In genomic region chr3:135918600-135918999, GRCh38 we compare ENCODE assay signal across 9 cellular contexts. TPM values are rescaled to one million over a fixed set of nuclear protein-coding genes. Genes with fewer than 3 reads are reported as not detected.
DNase-seq lines count a peak whose midpoint lies in the region; TF ChIP-seq lines count a peak whose summit lies in the region.
"Had no signal": no experiment of that assay in that cellular context is flagged by ENCODE, and none has a peak within 500 bp of the region (broad histone marks: within the 10 kb centered on the region; RNA-seq: fewer than 3 reads in every experiment).

No MANE protein-coding gene starts in this region.

- H3K4me2 ChIP-seq in SK-N-SH = no peak overlapping the region

- no peak overlapping the region for H3K4me3 Mint-ChIP-seq in activated CD4-positive, alpha-beta memory T cell treated with anti-CD3 and anti-CD28 coated beads for 36 hours
- H3K4me3 Mint-ChIP-seq: activated B cell treated with CpG ODN at 0.5 μM for 24 hours had no signal

- H3K9me3 Mint-ChIP-seq in activated CD4-positive, alpha-beta memory T cell treated with anti-CD3 and anti-CD28 coated beads for 36 hours = no peaks in the 10 kb centered on the region
- H3K9me3 Mint-ChIP-seq: activated B cell treated with CpG ODN at 0.5 μM for 24 hours had no signal

- TF ChIP-seq CTCF in GM12874 (IDR thresholded peaks at IDR 0.05; ENCODE audit: insufficient read depth, low read depth, low read length) (0 out of 2 replicates have a peak, but pooled peaks have one; percentile 1), SK-N-SH (IDR thresholded peaks at IDR 0.05) (peak; percentile 67), foreskin fibroblast (IDR thresholded peaks at IDR 0.05; ENCODE audit: low read depth, low read length) (peak; percentile 31), retinal pigment epithelial cell (conservative IDR thresholded peaks at IDR 0.05; ENCODE audit: low read depth, low read length) (peak; percentile 49)

- H3K9me2 ChIP-seq in SK-N-SH = no peaks in the 10 kb centered on the region

- H3K4me1 ChIP-seq in SK-N-SH (ENCODE audit: control insufficient read depth in 1 of 2, insufficient read depth in 2 of 2, low read depth in 1 of 2, low read length in 1 of 2) = no peaks in the 10 kb centered on the region

- no peak for TF ChIP-seq EP300 in SK-N-SH (IDR thresholded peaks at IDR 0.05; ENCODE audit: borderline replicate concordance in 1 of 2, low read depth in 1 of 2, low read length in 1 of 2)

- no peaks in the 10 kb centered on the region for H4K20me1 ChIP-seq in SK-N-SH (ENCODE audit: insufficient read depth)

- no peak overlapping the region for H3K27ac Mint-ChIP-seq in activated CD4-positive, alpha-beta memory T cell treated with anti-CD3 and anti-CD28 coated beads for 36 hours
- H3K27ac Mint-ChIP-seq: activated B cell treated with CpG ODN at 0.5 μM for 24 hours had no signal

- DNase-seq in SK-N-SH (peak; percentile 30), foreskin fibroblast (peak in 1 of 2 donors; percentile 70), retinal pigment epithelial cell (ENCODE audit: low read depth) (no peak), anterior cingulate cortex (lab: John Stamatoyannopoulos, UW) (no peak)
- no peak for DNase-seq in activated CD4-positive, alpha-beta memory T cell treated with anti-CD3 and anti-CD28 coated beads for 36 hours
- DNase-seq in activated CD4-positive, alpha-beta T cell treated with anti-CD3 and anti-CD28 coated beads for 48 hours = no peak
- no peak for DNase-seq in NK-92 treated with Interleukin-12 subunit alpha and Interleukin-12 subunit beta, amount 100 ng/mL, for 24 hours (lab: John Stamatoyannopoulos, UW)
- DNase-seq: activated B cell treated with CpG ODN at 0.5 μM for 24 hours had no signal

- no peaks in the 10 kb centered on the region for H3K27me3 ChIP-seq in SK-N-SH (ENCODE audit: insufficient read depth)

- TF ChIP-seq RAD21 in SK-N-SH (IDR thresholded peaks at IDR 0.05; ENCODE audit: low read length) = peak; percentile 68

- no peaks in the 10 kb centered on the region for H3K9me3 ChIP-seq in SK-N-SH

- H3K4me3 ChIP-seq in SK-N-SH (ENCODE audit: low read depth in 2 of 2, low read length in 1 of 2) (no peak overlapping the region), foreskin fibroblast (ENCODE audit: low read depth in 1 of 2, low read length in 2 of 2) (no peak overlapping the region), retinal pigment epithelial cell (ENCODE audit: low read length) (no peak overlapping the region)

- peaks cover 3% of the 10 kb centered on the region for H3K27me3 Mint-ChIP-seq in activated CD4-positive, alpha-beta memory T cell treated with anti-CD3 and anti-CD28 coated beads for 36 hours

- 23% methylated on average over 1 of the region's 1 CpG for WGBS in SK-N-SH (ENCODE audit: low lambda C conversion rate)

- H3K9ac ChIP-seq in SK-N-SH = no peak overlapping the region

- H3K27ac ChIP-seq in SK-N-SH (ENCODE audit: low read depth in 2 of 2, low read length in 1 of 2) = no peak overlapping the region

- no peaks in the 10 kb centered on the region for H3F3A ChIP-seq in SK-N-SH (replicated peaks; ENCODE audit: insufficient read depth)

- H2AFZ ChIP-seq in SK-N-SH (ENCODE audit: low read depth) = no peak overlapping the region

- no peaks in the 10 kb centered on the region for H3K4me1 Mint-ChIP-seq in activated CD4-positive, alpha-beta memory T cell treated with anti-CD3 and anti-CD28 coated beads for 36 hours (ENCODE audit: low read depth)
- H3K4me1 Mint-ChIP-seq: activated B cell treated with CpG ODN at 0.5 μM for 24 hours had no signal

- H3K36me3 Mint-ChIP-seq in activated CD4-positive, alpha-beta memory T cell treated with anti-CD3 and anti-CD28 coated beads for 36 hours = no peaks in the 10 kb centered on the region

- CTCF ChIA-PET in SK-N-SH (lab: Yijun Ruan, JAX) = interaction anchor here (0.6 to 9.7 kb wide), 9 partner anchors 9 to 127 kb away, joined by 3 to 153 read pairs (median 3); no protein-coding TSS in a partner anchor
- CTCF ChIA-PET in activated CD4-positive, alpha-beta memory T cell treated with anti-CD3 and anti-CD28 coated beads for 36 hours (lab: Charles Lee) = no interaction called here

- no peaks in the 10 kb centered on the region for H3K79me2 ChIP-seq in SK-N-SH (ENCODE audit: insufficient read depth)

- no peaks in the 10 kb centered on the region for H3K36me3 ChIP-seq in SK-N-SH (replicated peaks in 1 of 2; ENCODE audit: control insufficient read depth in 1 of 2, insufficient read depth in 2 of 2, low read length in 1 of 2)

- intact Hi-C loops in activated CD4-positive, alpha-beta memory T cell treated with anti-CD3 and anti-CD28 coated beads for 36 hours (cut with micrococcal nuclease) = loop anchor here (5.0 kb wide), 1 partner anchor 124 kb away; no protein-coding TSS in a partner anchor

- POLR2A ChIA-PET in SK-N-SH (lab: Yijun Ruan, JAX) = no interaction called here
- POLR2A ChIA-PET in activated CD4-positive, alpha-beta memory T cell treated with anti-CD3 and anti-CD28 coated beads for 36 hours (lab: Charles Lee) = no interaction called here

TF ChIP-seq in SK-N-SH, 30 proteins besides CTCF, POLR2A, EP300 and RAD21:
- TF ChIP-seq USF1 (IDR thresholded peaks at IDR 0.05; ENCODE audit: borderline replicate concordance, low read depth) (no peak), SMC3 (IDR thresholded peaks at IDR 0.05; ENCODE audit: low read depth, low read length) (peak; percentile 62), ZBTB33 (IDR thresholded peaks at IDR 0.05; ENCODE audit: borderline replicate concordance, low read depth) (no peak), MAX (IDR thresholded peaks at IDR 0.05; ENCODE audit: low read depth) (no peak), TCF12 (IDR thresholded peaks at IDR 0.05) (no peak)

RNA-seq across cellular contexts. Expression of gene PPP2R3A, which starts 46.9 kb away (rescaled TPM):
- polyA plus RNA-seq in SK-N-SH (2012; rRNA removed) = 3.9 and 4.9 TPM in 2 replicates
- 5.6 and 5.9 TPM in 2 replicates for polyA plus RNA-seq in SK-N-SH (2012; cell fraction: cytosol; rRNA removed)
- polyA plus RNA-seq in SK-N-SH (2012; cell fraction: nucleus; rRNA removed) = 3.0 and 4.4 TPM in 2 replicates
- total RNA-seq in activated CD4-positive, alpha-beta memory T cell treated with anti-CD3 and anti-CD28 coated beads for 36 hours = under 1 TPM; 0.17 to 0.33 TPM

Comparison
In these comparisons a context has a peak if more than half of its experiments do, and no peak if none do; other contexts are left out.
1. CTCF ChIP-seq: peak in every context shown above with its lines; median percentile 67 in SK-N-SH; 49 in retinal pigment epithelial cell; 31 in foreskin fibroblast; 1 in GM12874.